In the genomic region with DNA sequence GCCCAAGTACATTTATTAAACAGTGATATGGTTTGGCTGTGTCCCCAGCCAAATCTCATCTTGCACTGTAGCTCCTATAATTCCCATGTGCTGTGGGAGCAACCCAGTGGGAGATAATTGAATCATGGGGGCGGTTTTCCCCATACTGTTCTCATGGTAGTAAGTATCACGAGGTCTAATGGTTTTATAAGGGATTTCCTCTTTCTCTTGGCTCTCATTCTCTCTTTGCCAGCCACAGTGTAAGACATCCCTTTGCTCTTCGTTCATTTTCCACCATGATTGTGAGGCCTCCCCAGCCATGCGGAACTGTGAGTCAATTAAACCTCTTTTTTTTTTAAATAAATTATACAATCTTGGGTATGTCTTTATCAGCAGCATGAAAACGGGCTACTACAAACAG, we compare ENCODE assay signal across 6 cellular contexts.
"Had no signal": no experiment of that assay in that cellular context is flagged by ENCODE, and none has a peak within 500 bp of the region (broad histone marks: within the 10 kb centered on the region; RNA-seq: fewer than 3 reads in every experiment).

No MANE protein-coding gene starts in this region.

- ATAC-seq: HCT116 had no signal

- DNase-seq: GM23248, GOT3, H7, IMR-90, KBM-7 had no signal
